In genomic region chr10:10165415-10165814, GRCh38 we compare ENCODE assay signal across 15 cellular contexts.
DNase-seq lines count a peak whose midpoint lies in the region; ATAC-seq and TF ChIP-seq lines count a peak whose summit lies in the region.
"Had no signal": no experiment of that assay in that cellular context is flagged by ENCODE, and none has a peak within 500 bp of the region (broad histone marks: within the 10 kb centered on the region; RNA-seq: fewer than 3 reads in every experiment).

No MANE protein-coding gene starts in this region.

- H3K4me3 Mint-ChIP-seq in GM23338 = no peak overlapping the region
- H3K4me3 Mint-ChIP-seq: CD14-positive monocyte; CD8-positive, alpha-beta T cell had no signal

- no peaks in the 10 kb centered on the region for H3K27me3 ChIP-seq in GM23338 (ENCODE audit: insufficient read depth)
- H3K27me3 ChIP-seq in HUES64 (ENCODE audit: insufficient read depth, low read length) = no peaks in the 10 kb centered on the region
- no peaks in the 10 kb centered on the region for H3K27me3 ChIP-seq in iPS-20b (ENCODE audit: insufficient read depth, low read length)

- peak overlapping the region; percentile 8 for H3K4me2 ChIP-seq in GM23338

- no peak for TF ChIP-seq CTCF in GM23338 (conservative IDR thresholded peaks at IDR 0.05; ENCODE audit: low read depth in 2 of 2)

- no peaks in the 10 kb centered on the region for H3K79me2 ChIP-seq in GM23338 (replicated peaks; ENCODE audit: insufficient read depth)

- H3K9me3 Mint-ChIP-seq in GM23338 = peaks cover 33% of the 10 kb centered on the region
- H3K9me3 Mint-ChIP-seq: CD8-positive, alpha-beta T cell had no signal

- peak overlapping the region; percentile 93 for H3K27ac Mint-ChIP-seq in GM23338
- H3K27ac Mint-ChIP-seq: CD14-positive monocyte; CD8-positive, alpha-beta T cell had no signal

- DNase-seq in GM23338 (ENCODE audit: low spot score) (peak; percentile 55), putamen (ENCODE audit: low spot score) (peak; percentile 16), GF-D8 (lab: John Stamatoyannopoulos, UW) (no peak), NCI-H446 (lab: John Stamatoyannopoulos, UW) (no peak), SHP77 (lab: John Stamatoyannopoulos, UW) (no peak)
- DNase-seq: CD8-positive, alpha-beta T cell; COR-L47; DMS153; DMS79 treated with DMSO at 0.1 percent for 48 hours; EL had no signal

- H3K9me3 ChIP-seq in HUES64 (ENCODE audit: insufficient read depth, low read depth, low read length) = peaks cover 21% of the 10 kb centered on the region
- peaks cover 24% of the 10 kb centered on the region for H3K9me3 ChIP-seq in iPS-20b (ENCODE audit: insufficient read depth, low read depth, low read length)

- H3K36me3 ChIP-seq in GM23338 (ENCODE audit: insufficient read depth) (no peaks in the 10 kb centered on the region), HUES64 (ENCODE audit: insufficient read depth, low read length) (no peaks in the 10 kb centered on the region), iPS-20b (ENCODE audit: insufficient read depth, low read depth, low read length) (no peaks in the 10 kb centered on the region)

- H3K9ac ChIP-seq in HUES64 (ENCODE audit: low read depth, low read length) (no peak overlapping the region), iPS-20b (ENCODE audit: low read depth, low read length) (0 out of 2 replicates have a peak overlapping the region, but pooled peaks have one; percentile 2)

- H3K4me1 Mint-ChIP-seq in GM23338 = peaks cover 39% of the 10 kb centered on the region
- H3K4me1 Mint-ChIP-seq: CD14-positive monocyte had no signal

- H3K27me3 Mint-ChIP-seq in GM23338 (ENCODE audit: insufficient read depth, low read depth, poor library complexity) = peaks cover 2% of the 10 kb centered on the region

- peaks cover 45% of the 10 kb centered on the region for H3K36me3 Mint-ChIP-seq in GM23338 (ENCODE audit: low read depth)
- H3K36me3 Mint-ChIP-seq: CD14-positive monocyte; CD8-positive, alpha-beta T cell had no signal

- peaks cover 29% of the 10 kb centered on the region for H3K4me1 ChIP-seq in GM23338 (ENCODE audit: insufficient read depth)
- peaks cover 30% of the 10 kb centered on the region for H3K4me1 ChIP-seq in HUES64 (ENCODE audit: insufficient read depth, low read length)
- peaks cover 32% of the 10 kb centered on the region for H3K4me1 ChIP-seq in iPS-20b (ENCODE audit: insufficient read depth, low read length)

- H4K20me1 ChIP-seq in GM23338 (replicated peaks; ENCODE audit: insufficient read depth) = no peaks in the 10 kb centered on the region

- H3K27ac ChIP-seq in GM23338 (ENCODE audit: low read depth) = peak overlapping the region; percentile 45; the same call in 1 of the 2 replicates
- H3K27ac ChIP-seq in HUES64 (ENCODE audit: low read depth, low read length) = peak overlapping the region; percentile 88; the same call in 1 of the 2 replicates
- H3K27ac ChIP-seq in iPS-20b (ENCODE audit: low read length) = no peak overlapping the region
- H3K27ac ChIP-seq: 22Rv1 had no signal

- H3K4me3 ChIP-seq in GM23338 (no peak overlapping the region), HUES64 (ENCODE audit: low read length) (no peak overlapping the region), iPS-20b (ENCODE audit: low read length) (peak overlapping the region; percentile 34; the same call in 1 of the 2 replicates)
- H3K4me3 ChIP-seq: K562 had no signal

- no peaks in the 10 kb centered on the region for H3K9me2 ChIP-seq in GM23338 (ENCODE audit: insufficient read depth)

- no peaks in the 10 kb centered on the region for H3F3A ChIP-seq in GM23338 (replicated peaks; ENCODE audit: low read depth)

- ATAC-seq in GM23338 = peak; percentile 78
- ATAC-seq: CD8-positive, alpha-beta T cell; K562 had no signal

- no peak overlapping the region for H2AFZ ChIP-seq in GM23338

- 0% methylated on average over 1 of the region's 1 CpG for WGBS in HUES64

TF ChIP-seq in GM23338, 12 proteins besides CTCF, POLR2A, EP300 and RAD21 (continues in another document):
- TF ChIP-seq EZH2phosphoT487 (IDR thresholded peaks at IDR 0.05; ENCODE audit: unreplicated experiment) = no peak
- TF ChIP-seq, protein P1, sequence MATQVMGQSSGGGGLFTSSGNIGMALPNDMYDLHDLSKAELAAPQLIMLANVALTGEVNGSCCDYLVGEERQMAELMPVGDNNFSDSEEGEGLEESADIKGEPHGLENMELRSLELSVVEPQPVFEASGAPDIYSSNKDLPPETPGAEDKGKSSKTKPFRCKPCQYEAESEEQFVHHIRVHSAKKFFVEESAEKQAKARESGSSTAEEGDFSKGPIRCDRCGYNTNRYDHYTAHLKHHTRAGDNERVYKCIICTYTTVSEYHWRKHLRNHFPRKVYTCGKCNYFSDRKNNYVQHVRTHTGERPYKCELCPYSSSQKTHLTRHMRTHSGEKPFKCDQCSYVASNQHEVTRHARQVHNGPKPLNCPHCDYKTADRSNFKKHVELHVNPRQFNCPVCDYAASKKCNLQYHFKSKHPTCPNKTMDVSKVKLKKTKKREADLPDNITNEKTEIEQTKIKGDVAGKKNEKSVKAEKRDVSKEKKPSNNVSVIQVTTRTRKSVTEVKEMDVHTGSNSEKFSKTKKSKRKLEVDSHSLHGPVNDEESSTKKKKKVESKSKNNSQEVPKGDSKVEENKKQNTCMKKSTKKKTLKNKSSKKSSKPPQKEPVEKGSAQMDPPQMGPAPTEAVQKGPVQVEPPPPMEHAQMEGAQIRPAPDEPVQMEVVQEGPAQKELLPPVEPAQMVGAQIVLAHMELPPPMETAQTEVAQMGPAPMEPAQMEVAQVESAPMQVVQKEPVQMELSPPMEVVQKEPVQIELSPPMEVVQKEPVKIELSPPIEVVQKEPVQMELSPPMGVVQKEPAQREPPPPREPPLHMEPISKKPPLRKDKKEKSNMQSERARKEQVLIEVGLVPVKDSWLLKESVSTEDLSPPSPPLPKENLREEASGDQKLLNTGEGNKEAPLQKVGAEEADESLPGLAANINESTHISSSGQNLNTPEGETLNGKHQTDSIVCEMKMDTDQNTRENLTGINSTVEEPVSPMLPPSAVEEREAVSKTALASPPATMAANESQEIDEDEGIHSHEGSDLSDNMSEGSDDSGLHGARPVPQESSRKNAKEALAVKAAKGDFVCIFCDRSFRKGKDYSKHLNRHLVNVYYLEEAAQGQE (IDR thresholded peaks at IDR 0.05; ENCODE audit: unreplicated experiment) = no peak
- TF ChIP-seq ETS1 (IDR thresholded peaks at IDR 0.05) = no peak

Comparison
In these comparisons a context has a peak if more than half of its experiments do, and no peak if none do; other contexts are left out.
1. DNase-seq: peak in GM23338 (single experiment) and putamen (single experiment); none in GF-D8 (single experiment), NCI-H446 (0 of 2) and SHP77 (0 of 2).